8 cellular contexts compared by ENCODE assay signal in the genomic region with DNA sequence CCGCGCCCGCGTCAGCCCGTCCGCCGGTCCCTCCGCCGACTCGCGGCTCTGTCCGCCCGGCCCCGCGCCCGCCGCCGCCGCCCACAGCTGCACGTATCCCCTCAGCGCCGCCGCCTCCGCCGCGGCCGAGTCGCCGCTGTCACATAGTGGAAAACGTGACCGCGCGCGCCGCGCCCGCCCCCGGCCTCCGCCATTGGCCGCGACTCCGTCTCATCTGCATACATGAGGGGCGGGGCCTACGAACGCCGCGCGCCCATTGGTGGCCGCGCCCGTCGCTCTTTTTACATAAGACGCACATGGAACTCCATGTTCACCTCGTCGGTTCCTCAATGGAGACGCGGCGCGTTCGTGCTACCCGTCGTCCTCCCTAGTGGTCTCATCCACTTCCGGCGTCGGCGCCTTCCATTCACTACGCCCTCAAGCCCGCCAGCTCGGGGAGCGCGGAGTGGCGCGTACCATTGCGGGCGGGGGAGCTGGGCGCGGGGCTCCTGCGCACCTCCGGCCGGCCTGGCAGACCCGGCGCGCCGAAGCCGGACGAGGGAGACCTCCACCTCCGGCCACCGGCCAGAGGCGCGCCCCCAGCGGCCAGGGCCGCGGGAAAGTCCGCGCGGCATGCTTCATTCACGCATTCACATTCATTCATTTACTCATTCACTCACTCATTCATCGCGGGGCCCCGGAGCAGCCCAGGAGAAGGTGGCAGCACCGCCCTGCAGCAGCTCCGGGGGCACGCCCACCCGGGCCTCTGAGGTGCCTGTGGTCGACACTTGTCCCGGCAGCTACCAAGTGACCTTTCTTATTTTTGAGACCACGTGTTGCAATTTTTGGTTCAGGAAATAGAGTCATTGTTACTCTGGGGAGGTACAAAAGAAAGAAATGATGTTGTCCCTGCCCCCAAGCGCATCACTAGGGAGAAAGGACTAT. TPM values are rescaled to one million over a fixed set of nuclear protein-coding genes. Genes with fewer than 3 reads are reported as not detected.
DNase-seq lines count a peak whose midpoint lies in the region; ATAC-seq and TF ChIP-seq lines count a peak whose summit lies in the region.

No MANE protein-coding gene starts in this region.

- no peak overlapping the region for H3K18ac ChIP-seq in trophoblast cell (ENCODE audit: low read length)

- WGBS in trophoblast cell (ENCODE audit: extremely low coverage, insufficient coverage, insufficient read length), result no CpG with 5 or more reads among the region's 108 CpGs

- H2BK120ac ChIP-seq in trophoblast cell (ENCODE audit: insufficient read depth, low read length, poor library complexity), result no peak overlapping the region

- ATAC-seq in HG02642 (IDR thresholded peaks at IDR 0.05; ENCODE audit: poor library complexity, unreplicated experiment), result peak; percentile 89

- H2BK5ac ChIP-seq in trophoblast cell (ENCODE audit: low read depth, low read length, poor library complexity), result no peak overlapping the region

- no peaks in the 10 kb centered on the region for H3K27me3 Mint-ChIP-seq in type B pancreatic cell

- H3K36me3 Mint-ChIP-seq in type B pancreatic cell, result no peaks in the 10 kb centered on the region

- H2BK12ac ChIP-seq in trophoblast cell (ENCODE audit: low read length), result no peak overlapping the region

- peaks cover 11% of the 10 kb centered on the region for H3K4me1 ChIP-seq in cardiac muscle cell (ENCODE audit: low read depth)
- peaks cover 18 to 30% of the 10 kb centered on the region in 2 experiments for H3K4me1 ChIP-seq in trophoblast cell (ENCODE audit: control insufficient read depth in 1 of 2, insufficient read depth in 2 of 2, low read length in 2 of 2)

- no peak overlapping the region for H4K12ac ChIP-seq in trophoblast cell (ENCODE audit: low read depth, low read length)

- peaks cover 2% of the 10 kb centered on the region for H3K79me2 ChIP-seq in trophoblast cell (ENCODE audit: control insufficient read depth, insufficient read depth, low read length, poor library complexity)

- no peak overlapping the region for H4K91ac ChIP-seq in trophoblast cell (ENCODE audit: low read depth, low read length)

- H3K27ac ChIP-seq in cardiac muscle cell (peak overlapping the region; percentile 61), trophoblast cell (ENCODE audit: low read depth, low read length) (peak overlapping the region; percentile 11)

- peak overlapping the region; percentile 96 for H3K4me3 Mint-ChIP-seq in type B pancreatic cell

- peaks cover 5% of the 10 kb centered on the region for H3K79me1 ChIP-seq in trophoblast cell (ENCODE audit: low read length)

- H3K23ac ChIP-seq in trophoblast cell (ENCODE audit: low read length), result no peak overlapping the region

- no peak overlapping the region for H3K14ac ChIP-seq in trophoblast cell (ENCODE audit: low read length)

- H3K36me3 ChIP-seq in cardiac muscle cell (no peaks in the 10 kb centered on the region), trophoblast cell (ENCODE audit: control insufficient read depth in 1 of 2, insufficient read depth in 2 of 2, low read length in 2 of 2) (no peaks in the 10 kb centered on the region)

- H3K9ac ChIP-seq in trophoblast cell (ENCODE audit: low read length), result peak overlapping the region; percentile 50

- H3K4ac ChIP-seq in trophoblast cell (ENCODE audit: low read depth, low read length), result no peak overlapping the region

- peak overlapping the region; percentile 88 for H3K4me2 ChIP-seq in trophoblast cell (ENCODE audit: low read length)

- peak overlapping the region; percentile 32 for H2AFZ ChIP-seq in trophoblast cell (ENCODE audit: insufficient read depth, low read length, poor library complexity)

- peak; percentile 99 for DNase-seq in GM12865 (ENCODE audit: low read depth)
- peak; percentile 97 for DNase-seq in NCI-H1105 (lab: John Stamatoyannopoulos, UW)
- DNase-seq in SKM-1 treated with dmso at 0.1 percent for 144 hours (lab: John Stamatoyannopoulos, UW; ENCODE audit: unreplicated experiment), result peak; percentile 97
- peak; percentile 95 for DNase-seq in activated naive CD8-positive, alpha-beta T cell treated with anti-CD3 and anti-CD28 coated beads, Interleukin-2, amount 50 U/mL, for 16 hours (ENCODE audit: low read depth, low spot score)
- peak; percentile 99 for DNase-seq in cardiac muscle cell (ENCODE audit: low read depth in 1 of 2, low spot score in 1 of 2)
- peak; percentile 99 to 100 for DNase-seq in trophoblast cell
- DNase-seq in type B pancreatic cell (ENCODE audit: extremely low spot score, unreplicated experiment), result peak; percentile 97

- TF ChIP-seq CTCF in GM12865 (IDR thresholded peaks at IDR 0.05; ENCODE audit: insufficient read depth, low read depth, low read length, missing control alignments), result peak; percentile 27
- peak; percentile 34 for TF ChIP-seq CTCF in cardiac muscle cell (IDR thresholded peaks at IDR 0.05; ENCODE audit: low read depth, low read length)
- TF ChIP-seq CTCF in type B pancreatic cell (conservative IDR thresholded peaks at IDR 0.05), result peak; percentile 67

- no peaks in the 10 kb centered on the region for H3K9me3 Mint-ChIP-seq in type B pancreatic cell

- no peak overlapping the region for H2AK5ac ChIP-seq in trophoblast cell (ENCODE audit: low read length)

- peak overlapping the region; percentile 8 for H4K8ac ChIP-seq in trophoblast cell (ENCODE audit: low read depth, low read length)

- H3K4me3 ChIP-seq in GM12865 (ENCODE audit: low read depth, low read length) (peak overlapping the region; percentile 68), cardiac muscle cell (peak overlapping the region; percentile 50), trophoblast cell (ENCODE audit: low read depth, low read length) (peak overlapping the region; percentile 77)

- H3K4me1 Mint-ChIP-seq in type B pancreatic cell (ENCODE audit: unreplicated experiment), result peaks cover 48% of the 10 kb centered on the region

- H3K9me3 ChIP-seq in cardiac muscle cell (ENCODE audit: low read depth) (no peaks in the 10 kb centered on the region), trophoblast cell (ENCODE audit: insufficient read depth, low read depth, low read length) (no peaks in the 10 kb centered on the region)

- no peaks in the 10 kb centered on the region for H3K27me3 ChIP-seq in cardiac muscle cell
- no peaks in the 10 kb centered on the region for H3K27me3 ChIP-seq in trophoblast cell (ENCODE audit: insufficient read depth, low read length)

- peak overlapping the region; percentile 95 for H3K27ac Mint-ChIP-seq in type B pancreatic cell

RNA-seq across cellular contexts. Expression of a gene that starts 0.5 kb away (rescaled TPM):
- 2.0 and 3.9 TPM in 2 replicates for total RNA-seq in cardiac muscle cell
- 1.4 and 4.6 TPM in 2 replicates for polyA plus RNA-seq in cardiac muscle cell
- polyA plus RNA-seq in trophoblast cell (2013), result 2.0 and 2.2 TPM in 2 replicates
- 14.0 and 15.5 TPM in 2 replicates for total RNA-seq in type B pancreatic cell (ENCODE audit: low replicate concordance)

RNA-seq across cellular contexts. Expression of a gene that starts 31.4 kb away (rescaled TPM):
- 8.3 and 13.9 TPM in 2 replicates for total RNA-seq in cardiac muscle cell
- polyA plus RNA-seq in cardiac muscle cell, result 10.8 and 12.1 TPM in 2 replicates
- polyA plus RNA-seq in trophoblast cell (2013), result 6.4 and 6.5 TPM in 2 replicates
- 20.9 and 21.0 TPM in 2 replicates for total RNA-seq in type B pancreatic cell (ENCODE audit: low replicate concordance)

RNA-seq across cellular contexts. Expression of a gene that starts 49.1 kb away (rescaled TPM):
- total RNA-seq in cardiac muscle cell (8.8 and 11.9 TPM in 2 replicates), type B pancreatic cell (ENCODE audit: low replicate concordance) (12.0 and 24.4 TPM in 2 replicates)
- 6.6 and 11.2 TPM in 2 replicates for polyA plus RNA-seq in cardiac muscle cell
- polyA plus RNA-seq in trophoblast cell (2013), result 4.2 and 4.3 TPM in 2 replicates

Comparison
In these comparisons a context has a peak if more than half of its experiments do, and no peak if none do; other contexts are left out.
1. Peak in every context shown above with its lines: DNase-seq, ATAC-seq, H3K4me3 ChIP-seq and H3K27ac ChIP-seq.